Comparison of ENCODE assay signal across 1 cellular context in the genomic region with DNA sequence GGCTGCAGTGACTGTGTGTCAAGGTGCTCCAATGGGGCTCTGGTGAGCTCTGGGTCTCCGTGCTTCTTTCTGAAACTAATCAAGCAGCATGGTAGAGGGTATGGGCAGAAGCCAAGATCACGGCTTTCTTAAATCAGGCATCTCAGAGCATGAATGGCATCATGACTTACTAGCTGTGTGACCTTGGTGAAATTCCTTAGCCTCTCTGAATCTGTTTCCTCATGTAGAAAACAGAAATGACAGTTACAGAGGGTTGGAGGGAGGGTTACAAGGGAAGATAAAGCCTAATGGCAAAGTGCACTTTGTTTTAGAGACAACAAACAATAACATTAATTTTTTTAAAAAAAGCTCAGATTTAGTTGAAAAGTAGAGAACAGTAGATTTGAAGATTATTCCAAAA.
TF ChIP-seq lines count a peak whose summit lies in the region.

No MANE protein-coding gene starts in this region.

TF ChIP-seq in H1, 55 proteins besides CTCF, POLR2A, EP300 and RAD21:
- peak; percentile 48; the same call in 1 of the 2 replicates for TF ChIP-seq KDM1A (IDR thresholded peaks at IDR 0.05; ENCODE audit: borderline replicate concordance, low read length)
- no peak for TF ChIP-seq TCF12 (IDR thresholded peaks at IDR 0.05; ENCODE audit: low read depth, low read length)
